In genomic region chr2:182444806-182445205, GRCh38 we compare ENCODE assay signal across 31 cellular contexts. TPM values are rescaled to one million over a fixed set of nuclear protein-coding genes. Genes with fewer than 3 reads are reported as not detected.
A peak's percentile ranks its signal among the peaks of the same experiment; 100 is the strongest.
DNase-seq lines count a peak whose midpoint lies in the region; TF ChIP-seq lines count a peak whose summit lies in the region.
"Had no signal": no experiment of that assay in that cellular context is flagged by ENCODE, and none has a peak within 500 bp of the region (broad histone marks: within the 10 kb centered on the region; RNA-seq: fewer than 3 reads in every experiment).

No MANE protein-coding gene starts in this region.

- 67% methylated on average over 2 of the region's 2 CpGs for WGBS in mammary epithelial cell (ENCODE audit: low coverage, missing lambda C conversion rate)
- WGBS in adrenal gland, 4 donors, result 82 to 88% (median 82%) methylated on average over 2 of the region's 2 CpGs

- in situ Hi-C loops in mammary epithelial cell (cut with MboI; ENCODE audit: low sequenced_read_pairs in 2 of 2), result no loop called here

- H3K79me2 ChIP-seq in mammary epithelial cell (ENCODE audit: insufficient read depth, low read length), result no peaks in the 10 kb centered on the region

- no peak overlapping the region for H3K27ac Mint-ChIP-seq in MCF 10A (ENCODE audit: low read depth, unreplicated experiment)
- H3K27ac Mint-ChIP-seq in chondrocyte (ENCODE audit: unreplicated experiment), result peak overlapping the region; percentile 80
- H3K27ac Mint-ChIP-seq: activated naive CD4-positive, alpha-beta T cell treated with anti-CD3 and anti-CD28 coated beads, Interleukin-2, amount 10 ng/mL, durations not matched to agents 7 days and 5 days; endodermal cell; T-helper 2 cell treated with Interferon-gamma antibody and Interleukin-4, amounts not matched to agents 5 μg/mL and 100 μg/mL, for 36 hours had no signal

- H3K9me3 ChIP-seq in mammary epithelial cell (replicated peaks; ENCODE audit: insufficient read depth, low read length) (no peaks in the 10 kb centered on the region), adrenal gland (replicated peaks in 1 of 3) (no peaks in the 10 kb centered on the region)
- H3K9me3 ChIP-seq: esophagus squamous epithelium, neutrophil had no signal

- no peak for TF ChIP-seq POLR2A in adrenal gland (IDR thresholded peaks at IDR 0.05)

- H3K27me3 Mint-ChIP-seq in MCF 10A (ENCODE audit: insufficient read depth, unreplicated experiment) (no peaks in the 10 kb centered on the region), chondrocyte (ENCODE audit: low read depth) (no peaks in the 10 kb centered on the region)
- H3K27me3 Mint-ChIP-seq: activated naive CD4-positive, alpha-beta T cell treated with anti-CD3 and anti-CD28 coated beads, Interleukin-2, amount 10 ng/mL, durations not matched to agents 7 days and 5 days had no signal

- H2AFZ ChIP-seq in mammary epithelial cell (ENCODE audit: low read depth, low read length), result no peak overlapping the region

- intact Hi-C loops in MCF 10A (cut with micrococcal nuclease), result no loop called here
- intact Hi-C loops in mammary epithelial cell (cut with micrococcal nuclease), result no loop called here
- intact Hi-C loops in adrenal gland (cut with DNase I), result no loop called here
- intact Hi-C loops in dorsolateral prefrontal cortex (cut with DNase I), result no loop called here

- no peak overlapping the region for H3K4me3 Mint-ChIP-seq in MCF 10A (ENCODE audit: unreplicated experiment)
- H3K4me3 Mint-ChIP-seq in chondrocyte (ENCODE audit: unreplicated experiment), result no peak overlapping the region
- H3K4me3 Mint-ChIP-seq: activated naive CD4-positive, alpha-beta T cell treated with anti-CD3 and anti-CD28 coated beads, Interleukin-2, amount 10 ng/mL, durations not matched to agents 7 days and 5 days; endodermal cell; T-helper 2 cell treated with Interferon-gamma antibody and Interleukin-4, amounts not matched to agents 5 μg/mL and 100 μg/mL, for 36 hours had no signal

- H3K9me3 Mint-ChIP-seq in MCF 10A (ENCODE audit: unreplicated experiment) (no peaks in the 10 kb centered on the region), chondrocyte (ENCODE audit: low read depth) (peaks cover 3% of the 10 kb centered on the region)
- H3K9me3 Mint-ChIP-seq: endodermal cell; T-helper 2 cell treated with Interferon-gamma antibody and Interleukin-4, amounts not matched to agents 5 μg/mL and 100 μg/mL, for 36 hours had no signal

- H4K20me1 ChIP-seq in mammary epithelial cell (ENCODE audit: insufficient read depth, low read length), result no peaks in the 10 kb centered on the region

- H3K36me3 Mint-ChIP-seq in MCF 10A (ENCODE audit: insufficient read depth, unreplicated experiment), result peaks cover 14% of the 10 kb centered on the region
- H3K36me3 Mint-ChIP-seq in chondrocyte (ENCODE audit: low read depth), result no peaks in the 10 kb centered on the region
- H3K36me3 Mint-ChIP-seq: activated naive CD4-positive, alpha-beta T cell treated with anti-CD3 and anti-CD28 coated beads, Interleukin-2, amount 10 ng/mL, durations not matched to agents 7 days and 5 days had no signal

- POLR2A ChIA-PET in MCF 10A (lab: Yijun Ruan, JAX), result no interaction called here

- DNase-seq in MCF 10A (ENCODE audit: unreplicated experiment) (peak; percentile 64), mammary epithelial cell (no peak), chondrocyte (ENCODE audit: low spot score) (no peak), iris pigment epithelial cell (ENCODE audit: low read depth) (peak; percentile 51), NOMO-1 treated with DMSO at 0.1 percent for 48 hours (lab: John Stamatoyannopoulos, UW; ENCODE audit: unreplicated experiment) (no peak), adrenal gland (no peak), dorsolateral prefrontal cortex (no peak)
- no peak for DNase-seq in activated CD4-positive, alpha-beta T cell treated with anti-CD3 and anti-CD28 coated beads, Interleukin-2, amount 50 U/mL, for 1 hour
- DNase-seq: activated CD4-positive, alpha-beta T cell treated with anti-CD3 and anti-CD28 coated beads for 48 hours; activated naive CD4-positive, alpha-beta T cell treated with anti-CD3 and anti-CD28 coated beads, Interleukin-2, amount 10 ng/mL, durations not matched to agents 7 days and 5 days; anterior cingulate cortex; cerebellar nuclear complex; DMS79; endodermal cell; esophagus squamous epithelium; glutamatergic neuron; GOT3; Kasumi-1; NCI-H1092 treated with DMSO at 0.1 percent for 48 hours; NCI-H1930; NCI-H345; NCI-H774; stimulated activated CD4-positive, alpha-beta T cell treated with anti-CD3 and anti-CD28 coated beads, Interleukin-2, amount 100 ng/mL, for 24 hours; substantia nigra had no signal

- no peak overlapping the region for H3K9ac ChIP-seq in mammary epithelial cell (ENCODE audit: insufficient read depth, low read length)

- H3K4me2 ChIP-seq in mammary epithelial cell (ENCODE audit: insufficient read depth, low read depth, low read length), result no peak overlapping the region
- H3K4me2 ChIP-seq: smooth muscle cell had no signal

- TF ChIP-seq CTCF in MCF 10A (IDR thresholded peaks at IDR 0.05; ENCODE audit: unreplicated experiment), result no peak
- TF ChIP-seq CTCF in mammary epithelial cell (conservative IDR thresholded peaks at IDR 0.05 in 1 of 2, IDR thresholded peaks at IDR 0.05 in 1 of 2; ENCODE audit: extremely low read depth in 1 of 2, insufficient read depth in 1 of 2, low read depth in 1 of 2, low read length in 2 of 2), result no peak
- no peak for TF ChIP-seq CTCF in chondrocyte (IDR thresholded peaks at IDR 0.05)
- no peak for TF ChIP-seq CTCF in adrenal gland (IDR thresholded peaks at IDR 0.05)
- no peak for TF ChIP-seq CTCF in dorsolateral prefrontal cortex (IDR thresholded peaks at IDR 0.05 in 54 of 56, conservative IDR thresholded peaks at IDR 0.05 in 2 of 56; ENCODE audit: low read depth in 1 of 56, partially characterized antibody in 56 of 56)

- no peaks in the 10 kb centered on the region for H3K36me3 ChIP-seq in mammary epithelial cell (ENCODE audit: insufficient read depth, low read length)
- no peaks in the 10 kb centered on the region for H3K36me3 ChIP-seq in adrenal gland (replicated peaks in 1 of 2)
- H3K36me3 ChIP-seq: esophagus squamous epithelium, neutrophil had no signal

- H3K27ac ChIP-seq in mammary epithelial cell (ENCODE audit: insufficient read depth, low read depth, low read length), result no peak overlapping the region
- H3K27ac ChIP-seq in adrenal gland, result no peak overlapping the region
- peak overlapping the region in 4 of 59 donors; percentile 7 to 29 (median 20) for H3K27ac ChIP-seq in dorsolateral prefrontal cortex
- H3K27ac ChIP-seq: esophagus squamous epithelium, neutrophil, RWPE1, VCaP had no signal

- H3K4me3 ChIP-seq in mammary epithelial cell (replicated peaks in 1 of 3; ENCODE audit: insufficient read depth in 1 of 3, low read depth in 2 of 3, low read length in 3 of 3) (no peak overlapping the region), adrenal gland (no peak overlapping the region), dorsolateral prefrontal cortex (no peak overlapping the region)
- H3K4me3 ChIP-seq: esophagus squamous epithelium, lung, smooth muscle cell had no signal

- H3K27me3 ChIP-seq in mammary epithelial cell (ENCODE audit: insufficient read depth, low read length) (no peaks in the 10 kb centered on the region), adrenal gland (no peaks in the 10 kb centered on the region), dorsolateral prefrontal cortex (no peaks in the 10 kb centered on the region)
- H3K27me3 ChIP-seq: esophagus squamous epithelium, neutrophil had no signal

- H3K4me1 ChIP-seq in mammary epithelial cell (ENCODE audit: insufficient read depth, low read length) (no peaks in the 10 kb centered on the region), adrenal gland (replicated peaks in 1 of 2) (no peaks in the 10 kb centered on the region)
- H3K4me1 ChIP-seq: esophagus squamous epithelium had no signal

- dilution Hi-C loops in mammary epithelial cell (cut with HindIII; ENCODE audit: low sequenced_read_pairs), result no loop called here

- no TSS peak for BruUV-seq in MCF 10A (replicated peaks; lab: Mats Ljungman, UMichigan)
- no TSS peak for BruUV-seq in mammary epithelial cell (replicated peaks; lab: Mats Ljungman, UMichigan)

- CTCF ChIA-PET in MCF 10A (lab: Yijun Ruan, JAX) (interaction anchor here (0.6 kb wide), 1 partner anchor 19 kb away, joined by 3 read pairs; no protein-coding TSS in a partner anchor), mammary epithelial cell (lab: Charles Lee; ENCODE audit: low non-redundant PET) (no interaction called here)

- H3K4me1 Mint-ChIP-seq in MCF 10A (ENCODE audit: insufficient read depth, unreplicated experiment) (peaks cover 7% of the 10 kb centered on the region), chondrocyte (ENCODE audit: low read depth) (peaks cover 59% of the 10 kb centered on the region)
- H3K4me1 Mint-ChIP-seq: activated naive CD4-positive, alpha-beta T cell treated with anti-CD3 and anti-CD28 coated beads, Interleukin-2, amount 10 ng/mL, durations not matched to agents 7 days and 5 days had no signal

RNA-seq across cellular contexts. Expression of gene PDE1A, which starts 18.0 kb away (rescaled TPM):
- total RNA-seq in MCF 10A (2022) (0.15 and 0.30 TPM in 2 replicates), mammary epithelial cell (not detected), chondrocyte (0.69 to 4.5 TPM (median 1.1 TPM) in 3 replicates), adrenal gland (10 to 100 TPM in 2 of 8 donors, 1 to 10 TPM in 6; 5.1 to 17.4 (median 6.6) TPM), dorsolateral prefrontal cortex (100 to 1,000 TPM in 10 of 120 experiments, 10 to 100 TPM in 110; 24.0 to 119 (median 70.6) TPM)
- polyA plus RNA-seq in mammary epithelial cell (0.05 TPM), adrenal gland (1 to 10 TPM; 4.0 to 6.3 (median 4.2) TPM)
- not detected for polyA minus RNA-seq in mammary epithelial cell
- total RNA-seq: A172 had no signal

Comparison
In these comparisons a context has a peak if more than half of its experiments do, and no peak if none do; other contexts are left out.
1. DNase-seq: peak in MCF 10A (single experiment) and iris pigment epithelial cell (single experiment); none in mammary epithelial cell (single experiment), chondrocyte (single experiment), NOMO-1 treated with DMSO at 0.1 percent for 48 hours (single experiment), activated CD4-positive, alpha-beta T cell treated with anti-CD3 and anti-CD28 coated beads, Interleukin-2, amount 50 U/mL, for 1 hour (single experiment), adrenal gland (0 of 7) and dorsolateral prefrontal cortex (0 of 10).